ENCODE assay signal across 9 cellular contexts in the genomic region with DNA sequence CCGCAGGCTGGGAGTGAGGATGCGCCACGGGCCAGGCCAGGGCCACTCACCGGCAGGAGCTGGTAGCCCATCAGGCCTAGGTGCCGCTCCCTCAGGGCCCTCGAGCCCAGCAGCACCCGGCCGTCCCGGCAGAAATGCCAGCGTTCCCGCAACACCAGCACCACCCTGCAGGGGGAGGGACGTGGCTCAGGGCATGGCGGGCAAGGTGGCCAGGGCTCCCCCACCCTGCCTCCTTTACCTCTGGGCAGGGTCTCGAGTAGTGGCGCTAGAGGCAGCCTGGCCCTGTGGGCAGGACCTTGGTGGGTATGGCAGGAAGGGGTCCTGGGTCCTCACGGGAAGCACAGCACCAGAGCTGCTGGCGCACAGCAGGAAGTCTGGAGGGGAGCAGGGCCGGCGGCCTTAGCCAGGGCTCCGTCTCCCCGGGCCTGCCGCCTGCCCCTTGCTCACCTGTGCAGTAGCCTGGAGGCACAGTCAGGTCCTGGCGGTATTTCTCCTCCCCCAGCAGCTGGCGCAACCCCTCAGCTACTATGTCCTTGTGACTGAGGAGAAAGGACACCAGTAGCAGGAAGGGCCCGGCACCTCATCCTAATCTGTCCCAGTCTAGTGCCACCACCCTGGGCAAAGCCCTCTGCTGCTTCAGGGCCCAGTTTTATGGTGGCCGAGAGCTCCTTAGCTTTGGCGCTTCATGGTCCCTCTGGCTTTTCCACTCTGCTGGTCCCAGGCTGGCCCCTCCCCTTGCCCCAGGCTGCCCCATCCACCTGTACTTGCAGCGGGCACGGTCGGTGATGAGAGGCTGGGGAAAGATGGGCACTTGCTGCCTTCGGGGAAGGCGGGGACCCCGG. TPM values are rescaled to one million over a fixed set of nuclear protein-coding genes. Genes with fewer than 3 reads are reported as not detected.
DNase-seq lines count a peak whose midpoint lies in the region; ATAC-seq and TF ChIP-seq lines count a peak whose summit lies in the region.
"Had no signal": no experiment of that assay in that cellular context is flagged by ENCODE, and none has a peak within 500 bp of the region (broad histone marks: within the 10 kb centered on the region; RNA-seq: fewer than 3 reads in every experiment).

No MANE protein-coding gene starts in this region.

- intact Hi-C loops in right cardiac atrium (cut with DNase I) = no loop called here

- DNase-seq in 8988T (peak; percentile 84), EH (ENCODE audit: low read depth) (peak; percentile 30), right cardiac atrium (peak in 2 of 3 donors; percentile 73 to 75), DMS114 treated with DMSO at 0.1 percent for 48 hours (lab: John Stamatoyannopoulos, UW; ENCODE audit: unreplicated experiment) (no peak), C1 segment of cervical spinal cord (lab: John Stamatoyannopoulos, UW) (no peak), left lobe of liver (ENCODE audit: low spot score) (no peak)
- DNase-seq: small intestine had no signal

- no peaks in the 10 kb centered on the region for H3K9me3 ChIP-seq in right cardiac atrium (ENCODE audit: control insufficient read depth, low read length)

- 71% methylated on average over 33 of the region's 33 CpGs for WGBS in right cardiac atrium

- peaks cover 2% of the 10 kb centered on the region for H3K4me1 ChIP-seq in right cardiac atrium (ENCODE audit: control insufficient read depth, insufficient read depth, low read length)

- peak overlapping the region; percentile 18 for H3K27ac ChIP-seq in right cardiac atrium (ENCODE audit: low read length)

- no peak overlapping the region for H3K4me3 ChIP-seq in right cardiac atrium (ENCODE audit: low read length)

- no peaks in the 10 kb centered on the region for H3K27me3 ChIP-seq in right cardiac atrium (ENCODE audit: control insufficient read depth, insufficient read depth)

- peak; percentile 15 for ATAC-seq in SK-N-SH treated with all-trans-retinoic acid at 6 μM for 48 hours
- no peak for ATAC-seq in right cardiac atrium
- no peak for ATAC-seq in HG03097 (IDR thresholded peaks at IDR 0.05; ENCODE audit: low FRiP score, unreplicated experiment)
- ATAC-seq in left lobe of liver = no peak

TF ChIP-seq in SK-N-SH treated with all-trans-retinoic acid at 6 μM for 48 hours, 23 proteins besides CTCF, POLR2A, EP300 and RAD21:
- TF ChIP-seq ZC3H10 (CRISPR knock-in tag; IDR thresholded peaks at IDR 0.05) = no peak
- TF ChIP-seq GLIS3 (CRISPR knock-in tag; IDR thresholded peaks at IDR 0.05) = 0 out of 2 replicates have a peak, but pooled peaks have one; percentile 47
- no peak for TF ChIP-seq ZNF8 (CRISPR knock-in tag; IDR thresholded peaks at IDR 0.05)
- TF ChIP-seq, protein P1, sequence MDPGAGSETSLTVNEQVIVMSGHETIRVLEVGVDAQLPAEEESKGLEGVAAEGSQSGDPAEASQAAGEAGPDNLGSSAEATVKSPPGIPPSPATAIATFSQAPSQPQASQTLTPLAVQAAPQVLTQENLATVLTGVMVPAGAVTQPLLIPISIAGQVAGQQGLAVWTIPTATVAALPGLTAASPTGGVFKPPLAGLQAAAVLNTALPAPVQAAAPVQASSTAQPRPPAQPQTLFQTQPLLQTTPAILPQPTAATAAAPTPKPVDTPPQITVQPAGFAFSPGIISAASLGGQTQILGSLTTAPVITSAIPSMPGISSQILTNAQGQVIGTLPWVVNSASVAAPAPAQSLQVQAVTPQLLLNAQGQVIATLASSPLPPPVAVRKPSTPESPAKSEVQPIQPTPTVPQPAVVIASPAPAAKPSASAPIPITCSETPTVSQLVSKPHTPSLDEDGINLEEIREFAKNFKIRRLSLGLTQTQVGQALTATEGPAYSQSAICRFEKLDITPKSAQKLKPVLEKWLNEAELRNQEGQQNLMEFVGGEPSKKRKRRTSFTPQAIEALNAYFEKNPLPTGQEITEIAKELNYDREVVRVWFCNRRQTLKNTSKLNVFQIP (CRISPR knock-in tag; IDR thresholded peaks at IDR 0.05; ENCODE audit: borderline replicate concordance, low read depth) = no peak
- TF ChIP-seq BACH2 (CRISPR knock-in tag; IDR thresholded peaks at IDR 0.05; ENCODE audit: borderline replicate concordance) = no peak
- TF ChIP-seq TCF4 (CRISPR knock-in tag; IDR thresholded peaks at IDR 0.05; ENCODE audit: borderline replicate concordance) = no peak

RNA-seq across cellular contexts. Expression of a gene that starts 3.5 kb away (rescaled TPM):
- 10 to 100 TPM; 64.1 to 82.0 (median 68.9) TPM for total RNA-seq in right cardiac atrium
- 133 TPM for polyA plus RNA-seq in right cardiac atrium
- 61.3 TPM for total RNA-seq in left lobe of liver

RNA-seq across cellular contexts. Expression of a gene that starts 6.2 kb away (rescaled TPM):
- total RNA-seq in right cardiac atrium (10 to 100 TPM; 28.5 to 36.5 (median 35.8) TPM), left lobe of liver (60.4 TPM)
- 55.2 TPM for polyA plus RNA-seq in right cardiac atrium

RNA-seq across cellular contexts. Expression of a gene that starts 9.2 kb away (rescaled TPM):
- total RNA-seq in right cardiac atrium = 10 to 100 TPM; 58.3 to 78.8 (median 67.6) TPM
- polyA plus RNA-seq in right cardiac atrium = 61.4 TPM
- total RNA-seq in left lobe of liver = 54.7 TPM

RNA-seq across cellular contexts. Expression of a gene that starts 17.7 kb away (rescaled TPM):
- total RNA-seq in right cardiac atrium (100 to 1,000 TPM in 2 of 4 donors, 10 to 100 TPM in 2; 83.5 to 120 (median 96.5) TPM), left lobe of liver (83.1 TPM)
- 61.7 TPM for polyA plus RNA-seq in right cardiac atrium

RNA-seq across cellular contexts. Expression of a gene that starts 19.4 kb away (rescaled TPM):
- total RNA-seq in right cardiac atrium (10 to 100 TPM in 1 of 4 donors, 1 to 10 TPM in 3; 6.2 to 11.2 (median 7.4) TPM), left lobe of liver (9.6 TPM)
- polyA plus RNA-seq in right cardiac atrium = 6.5 TPM

Comparison
In these comparisons a context has a peak if more than half of its experiments do, and no peak if none do; other contexts are left out.
1. DNase-seq: peak in 8988T (single experiment), EH (single experiment) and right cardiac atrium (2 of 3); none in DMS114 treated with DMSO at 0.1 percent for 48 hours (single experiment), C1 segment of cervical spinal cord (0 of 14) and left lobe of liver (single experiment).